12 cellular contexts compared by ENCODE assay signal in genomic region chr11:79077684-79078379, GRCh38.
"Had no signal": no experiment of that assay in that cellular context is flagged by ENCODE, and none has a peak within 500 bp of the region (broad histone marks: within the 10 kb centered on the region; RNA-seq: fewer than 3 reads in every experiment).

No MANE protein-coding gene starts in this region.

- H3K4me3 ChIP-seq: esophagus squamous epithelium, lower lobe of right lung, prostate gland, right lobe of liver, transverse colon had no signal

- H3K9me3 ChIP-seq: esophagus squamous epithelium, lower lobe of right lung, prostate gland, right lobe of liver, transverse colon had no signal

- H3K4me1 ChIP-seq: lower lobe of right lung, prostate gland, right lobe of liver had no signal

- H3K27me3 ChIP-seq: esophagus squamous epithelium, right lobe of liver, transverse colon had no signal

- H3K27ac ChIP-seq: esophagus squamous epithelium, lower lobe of right lung, prostate gland, right lobe of liver had no signal

- H3K9me3 Mint-ChIP-seq: activated naive CD8-positive, alpha-beta T cell treated with anti-CD3 and anti-CD28 coated beads, Interleukin-2, amount 10 ng/mL, durations not matched to agents 7 days and 5 days had no signal

- H3K27ac Mint-ChIP-seq: activated naive CD8-positive, alpha-beta T cell treated with anti-CD3 and anti-CD28 coated beads, Interleukin-2, amount 10 ng/mL, durations not matched to agents 7 days and 5 days had no signal

- H3K27me3 Mint-ChIP-seq: activated naive CD8-positive, alpha-beta T cell treated with anti-CD3 and anti-CD28 coated beads, Interleukin-2, amount 10 ng/mL, durations not matched to agents 7 days and 5 days had no signal

- DNase-seq: activated CD4-positive, CD25-positive, alpha-beta regulatory T cell treated with anti-CD3 and anti-CD28 coated beads, Interleukin-2, amount 50 U/mL, for 72 hours; activated naive CD4-positive, alpha-beta T cell; activated naive CD8-positive, alpha-beta T cell treated with anti-CD3 and anti-CD28 coated beads, Interleukin-2, amount 10 ng/mL, durations not matched to agents 7 days and 5 days; anterior cingulate cortex; esophagus squamous epithelium; lower lobe of right lung; right lobe of liver; stimulated activated naive CD8-positive, alpha-beta T cell treated with anti-CD3 and anti-CD28 coated beads, Interleukin-15, Interleukin-2, amounts not matched to agents 100 U/mL and 50 U/mL, for 24 hours; T-helper 1 cell; T1000; transverse colon had no signal

- H3K4me1 Mint-ChIP-seq: activated naive CD8-positive, alpha-beta T cell treated with anti-CD3 and anti-CD28 coated beads, Interleukin-2, amount 10 ng/mL, durations not matched to agents 7 days and 5 days had no signal

- H3K36me3 Mint-ChIP-seq: activated naive CD8-positive, alpha-beta T cell treated with anti-CD3 and anti-CD28 coated beads, Interleukin-2, amount 10 ng/mL, durations not matched to agents 7 days and 5 days had no signal

- H3K4me3 Mint-ChIP-seq: activated naive CD8-positive, alpha-beta T cell treated with anti-CD3 and anti-CD28 coated beads, Interleukin-2, amount 10 ng/mL, durations not matched to agents 7 days and 5 days had no signal

- H3K36me3 ChIP-seq: esophagus squamous epithelium, lower lobe of right lung, prostate gland, right lobe of liver, transverse colon had no signal
